ENCODE assay signal across 1 cellular context in genomic region chr5:36181709-36182262, GRCh38.
TF ChIP-seq lines count a peak whose summit lies in the region.

No MANE protein-coding gene starts in this region.

TF ChIP-seq in HepG2, 621 proteins besides CTCF, POLR2A, EP300 and RAD21:
- TF ChIP-seq ZSCAN20 (CRISPR knock-in tag; IDR thresholded peaks at IDR 0.05; ENCODE audit: borderline replicate concordance) = no peak
- no peak for TF ChIP-seq ZNF766 (CRISPR knock-in tag; IDR thresholded peaks at IDR 0.05; ENCODE audit: borderline replicate concordance)
- no peak for TF ChIP-seq ATAD3A (CRISPR knock-in tag; IDR thresholded peaks at IDR 0.05)
- TF ChIP-seq HNRNPK (IDR thresholded peaks at IDR 0.05; ENCODE audit: low read depth, low read length, poor library complexity, severe bottlenecking) = no peak
- TF ChIP-seq SP4 (CRISPR knock-in tag; IDR thresholded peaks at IDR 0.05) = no peak
